Comparison of ENCODE assay signal across 8 cellular contexts in the genomic region with DNA sequence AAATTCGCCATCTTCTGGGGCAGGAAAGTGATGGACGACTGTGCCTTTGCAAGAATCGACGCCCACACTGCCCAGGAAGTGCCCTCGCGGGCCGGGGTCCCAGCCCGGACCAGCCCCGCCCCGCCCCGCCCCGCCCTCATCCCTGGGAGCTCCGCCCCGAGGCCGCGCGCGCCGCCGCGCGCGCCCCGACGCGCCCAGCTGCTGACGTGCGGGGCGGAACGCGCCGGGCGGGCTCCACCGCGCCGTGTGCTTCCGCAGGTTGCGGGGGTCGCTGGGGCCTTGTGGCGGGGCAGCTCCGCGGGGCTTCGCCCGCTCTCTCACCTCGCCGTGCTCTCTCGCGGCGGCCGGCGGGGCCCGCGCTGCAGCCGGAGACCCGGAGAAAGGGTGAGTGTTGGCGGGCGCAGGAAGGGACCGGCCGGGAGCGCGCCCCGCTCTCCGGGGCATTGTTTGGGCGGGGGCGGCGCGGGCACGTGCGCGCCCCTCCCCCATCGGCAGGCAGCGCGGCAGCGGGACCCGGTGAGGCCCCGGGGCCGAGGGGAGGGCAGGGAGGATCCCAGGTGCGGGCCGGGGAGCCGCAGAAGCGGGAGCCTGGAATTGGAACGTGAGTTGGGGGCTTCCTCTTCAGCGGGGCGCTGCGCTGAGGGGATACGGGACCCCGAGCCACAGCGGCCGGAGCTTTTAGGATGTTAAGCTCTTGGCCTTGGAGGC. TPM values are rescaled to one million over a fixed set of nuclear protein-coding genes. Genes with fewer than 3 reads are reported as not detected.
DNase-seq lines count a peak whose midpoint lies in the region; ATAC-seq lines count a peak whose summit lies in the region.

Gene YEATS2 (plus strand): TSS at position 188 of the 708 bp plus-strand sequence. CDS start 17,366 bp downstream, outside the sequence.

- H3K9ac ChIP-seq in HUES64 (ENCODE audit: low read depth, low read length) = peak within 1 kb of the TSS; percentile 98

- H3K27ac Mint-ChIP-seq in activated T-helper 17 cell treated with anti-CD3 and anti-CD28 coated beads, Interleukin-2, amount 50 U/mL, for 72 hours = peak within 1 kb of the TSS; percentile 93
- peak within 1 kb of the TSS; percentile 84 to 91 for H3K27ac Mint-ChIP-seq in natural killer cell treated with Interleukin-12 subunit alpha and Interleukin-12 subunit beta and Interleukin-15 and Interleukin-18, amount 100 ng/mL, for 72 hours

- DNase-seq in DMS114 treated with DMSO at 0.1 percent for 48 hours (lab: John Stamatoyannopoulos, UW; ENCODE audit: unreplicated experiment) = peak; percentile 38
- DNase-seq in RPMI7951 (ENCODE audit: low read depth) = peak; percentile 72
- DNase-seq in fibroblast of peridontal ligament (ENCODE audit: extremely low read depth) = peak; percentile 52
- peak; percentile 83 for DNase-seq in natural killer cell treated with Interleukin-12 subunit alpha and Interleukin-12 subunit beta and Interleukin-15 and Interleukin-18, amount 100 ng/mL, for 72 hours (ENCODE audit: low spot score)
- peak; percentile 77 for DNase-seq in stimulated activated naive CD4-positive, alpha-beta T cell treated with Interleukin-2 at 50 U/mL for 16 hours (lab: John Stamatoyannopoulos, UW)

- peaks cover 12% of the 10 kb centered on the region for H3K4me1 ChIP-seq in HUES64 (ENCODE audit: insufficient read depth, low read length)

- no peaks in the 10 kb centered on the region for H3K9me3 ChIP-seq in HUES64 (ENCODE audit: insufficient read depth, low read depth, low read length)

- under 1% methylated on average over 89 of the region's 89 CpGs for WGBS in HUES64

- no peaks in the 10 kb centered on the region for H3K36me3 ChIP-seq in HUES64 (ENCODE audit: insufficient read depth, low read length)

- no peaks in the 10 kb centered on the region for H3K27me3 ChIP-seq in HUES64 (ENCODE audit: insufficient read depth, low read length)

- H3K9me3 Mint-ChIP-seq in activated T-helper 17 cell treated with anti-CD3 and anti-CD28 coated beads, Interleukin-2, amount 50 U/mL, for 72 hours = no peaks in the 10 kb centered on the region
- H3K9me3 Mint-ChIP-seq in natural killer cell treated with Interleukin-12 subunit alpha and Interleukin-12 subunit beta and Interleukin-15 and Interleukin-18, amount 100 ng/mL, for 72 hours = no peaks in the 10 kb centered on the region

- peak; percentile 62 for ATAC-seq in GM21447 (IDR thresholded peaks at IDR 0.05; ENCODE audit: unreplicated experiment)
- ATAC-seq in activated T-helper 17 cell treated with anti-CD3 and anti-CD28 coated beads, Interleukin-2, amount 50 U/mL, for 72 hours (replicated peaks) = peak; percentile 86
- peak; percentile 95 to 96 for ATAC-seq in natural killer cell treated with Interleukin-12 subunit alpha and Interleukin-12 subunit beta and Interleukin-15 and Interleukin-18, amount 100 ng/mL, for 72 hours

- peaks cover 45% of the 10 kb centered on the region for H3K36me3 Mint-ChIP-seq in activated T-helper 17 cell treated with anti-CD3 and anti-CD28 coated beads, Interleukin-2, amount 50 U/mL, for 72 hours (ENCODE audit: low read depth)
- peaks cover 10% of the 10 kb centered on the region for H3K36me3 Mint-ChIP-seq in natural killer cell treated with Interleukin-12 subunit alpha and Interleukin-12 subunit beta and Interleukin-15 and Interleukin-18, amount 100 ng/mL, for 72 hours

- H3K27ac ChIP-seq in HUES64 (ENCODE audit: low read depth, low read length) = peak within 1 kb of the TSS; percentile 91

- peaks cover 31% of the 10 kb centered on the region for H3K4me1 Mint-ChIP-seq in activated T-helper 17 cell treated with anti-CD3 and anti-CD28 coated beads, Interleukin-2, amount 50 U/mL, for 72 hours
- peaks cover 27 to 37% of the 10 kb centered on the region in 2 donors for H3K4me1 Mint-ChIP-seq in natural killer cell treated with Interleukin-12 subunit alpha and Interleukin-12 subunit beta and Interleukin-15 and Interleukin-18, amount 100 ng/mL, for 72 hours (ENCODE audit: low read depth in 2 of 2)

- peak within 1 kb of the TSS; percentile 95 for H3K4me3 Mint-ChIP-seq in activated T-helper 17 cell treated with anti-CD3 and anti-CD28 coated beads, Interleukin-2, amount 50 U/mL, for 72 hours
- H3K4me3 Mint-ChIP-seq in natural killer cell treated with Interleukin-12 subunit alpha and Interleukin-12 subunit beta and Interleukin-15 and Interleukin-18, amount 100 ng/mL, for 72 hours = peak within 1 kb of the TSS; percentile 91

- peak within 1 kb of the TSS; percentile 79 for H3K4me3 ChIP-seq in HUES64 (ENCODE audit: low read length)

- H3K27me3 Mint-ChIP-seq in activated T-helper 17 cell treated with anti-CD3 and anti-CD28 coated beads, Interleukin-2, amount 50 U/mL, for 72 hours = no peaks in the 10 kb centered on the region
- no peaks in the 10 kb centered on the region for H3K27me3 Mint-ChIP-seq in natural killer cell treated with Interleukin-12 subunit alpha and Interleukin-12 subunit beta and Interleukin-15 and Interleukin-18, amount 100 ng/mL, for 72 hours

RNA-seq across cellular contexts. Expression of gene YEATS2, which starts in this region (rescaled TPM):
- polyA plus RNA-seq in HUES64 (2013, experiment 1 of 2) = 34.0 TPM
- 39.1 TPM for polyA plus RNA-seq in HUES64 (2013, experiment 2 of 2)
- 32.0 and 33.2 TPM in 2 replicates for total RNA-seq in RPMI7951 (2014; rRNA removed; shearing (Covaris generic))
- total RNA-seq in activated T-helper 17 cell treated with anti-CD3 and anti-CD28 coated beads, Interleukin-2, amount 50 U/mL, for 72 hours = 100 to 1,000 TPM in 1 of 2 donors, 10 to 100 TPM in 1; 62.2 to 120 TPM
- total RNA-seq in natural killer cell treated with Interleukin-12 subunit alpha and Interleukin-12 subunit beta and Interleukin-15 and Interleukin-18, amount 100 ng/mL, for 72 hours = 10 to 100 TPM; 51.1 to 66.1 TPM

Comparison
In these comparisons a context has a peak if more than half of its experiments do, and no peak if none do; other contexts are left out.
1. Peak in every context shown above with its lines: DNase-seq, ATAC-seq, H3K4me3 ChIP-seq and H3K27ac ChIP-seq.